Comparison of ENCODE assay signal across 9 cellular contexts in the genomic region with DNA sequence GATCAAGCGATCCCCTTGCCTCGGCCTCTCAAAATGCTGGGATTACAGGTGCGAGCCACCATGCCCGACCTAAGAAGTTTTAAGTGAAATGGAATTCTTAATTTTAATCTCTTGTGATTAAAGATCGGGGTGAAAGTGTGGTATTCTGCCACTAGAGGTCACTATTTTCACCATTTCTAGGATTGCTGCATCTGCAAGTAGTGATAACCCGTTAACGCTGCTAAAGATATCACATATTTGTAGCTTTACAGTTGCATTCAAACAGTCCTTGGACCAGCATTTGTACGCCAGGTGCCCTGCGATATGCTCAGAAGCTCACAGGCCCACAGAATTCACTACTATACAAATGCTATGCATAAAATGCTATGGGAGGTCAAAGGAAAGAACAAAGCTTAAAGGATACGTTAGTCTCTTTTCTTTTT. TPM values are rescaled to one million over a fixed set of nuclear protein-coding genes. Genes with fewer than 3 reads are reported as not detected.
DNase-seq lines count a peak whose midpoint lies in the region; TF ChIP-seq lines count a peak whose summit lies in the region.
"Had no signal": no experiment of that assay in that cellular context is flagged by ENCODE, and none has a peak within 500 bp of the region (broad histone marks: within the 10 kb centered on the region; RNA-seq: fewer than 3 reads in every experiment).

No MANE protein-coding gene starts in this region.

- no peak overlapping the region for H3K4me2 ChIP-seq in KMS-11

- H4K20me1 ChIP-seq in KMS-11 (ENCODE audit: insufficient read depth) = no peaks in the 10 kb centered on the region

- H3K79me2 ChIP-seq in KMS-11 (ENCODE audit: insufficient read depth, low read depth) = no peaks in the 10 kb centered on the region

- no peak overlapping the region for H2AFZ ChIP-seq in KMS-11 (ENCODE audit: low read depth)

- CTCF ChIA-PET in activated naive CD4-positive, alpha-beta T cell treated with anti-CD3 and anti-CD28 coated beads, Interleukin-2, amount 10 ng/mL, durations not matched to agents 7 days and 5 days (lab: Charles Lee) = interaction anchor here (0.5 to 4.1 kb wide), 32 partner anchors 10 to 549 kb away, joined by 3 to 49 read pairs (median 5); partner anchors contain the start of genes ABCB9 and HIP1R

- no peak overlapping the region for H3K9ac ChIP-seq in KMS-11

- H3K27me3 Mint-ChIP-seq in activated naive CD4-positive, alpha-beta T cell treated with anti-CD3 and anti-CD28 coated beads, Interleukin-2, amount 10 ng/mL, durations not matched to agents 7 days and 5 days = peaks cover 4% of the 10 kb centered on the region
- H3K27me3 Mint-ChIP-seq: activated naive CD4-positive, alpha-beta T cell treated with anti-CD3 and anti-CD28 coated beads, Interleukin-2, amount 50 U/mL, for 24 hours had no signal

- H3K9me3 Mint-ChIP-seq in activated naive CD4-positive, alpha-beta T cell treated with anti-CD3 and anti-CD28 coated beads, Interleukin-2, amount 10 ng/mL, durations not matched to agents 7 days and 5 days = no peaks in the 10 kb centered on the region
- H3K9me3 Mint-ChIP-seq: activated naive CD4-positive, alpha-beta T cell treated with anti-CD3 and anti-CD28 coated beads, Interleukin-2, amount 50 U/mL, for 24 hours had no signal

- no peaks in the 10 kb centered on the region for H3K4me1 Mint-ChIP-seq in activated naive CD4-positive, alpha-beta T cell treated with anti-CD3 and anti-CD28 coated beads, Interleukin-2, amount 10 ng/mL, durations not matched to agents 7 days and 5 days
- H3K4me1 Mint-ChIP-seq: activated naive CD4-positive, alpha-beta T cell treated with anti-CD3 and anti-CD28 coated beads, Interleukin-2, amount 50 U/mL, for 24 hours had no signal

- H3K27ac ChIP-seq in KMS-11 (no peak overlapping the region), dorsolateral prefrontal cortex (peak overlapping the region in 16 of 59 donors; percentile 1 to 78 (median 24))

- peaks cover 3% of the 10 kb centered on the region for H3K4me1 ChIP-seq in KMS-11 (ENCODE audit: low read depth, poor library complexity, severe bottlenecking)

- intact Hi-C loops in dorsolateral prefrontal cortex (cut with DNase I) = loop anchor here (2.0 to 10.0 kb wide), 4 partner anchors 44 to 161 kb away; partner anchors contain the start of gene HIP1R (in 1 of the 2)

- H3K4me3 Mint-ChIP-seq in activated naive CD4-positive, alpha-beta T cell treated with anti-CD3 and anti-CD28 coated beads, Interleukin-2, amount 10 ng/mL, durations not matched to agents 7 days and 5 days = no peak overlapping the region
- H3K4me3 Mint-ChIP-seq: activated naive CD4-positive, alpha-beta T cell treated with anti-CD3 and anti-CD28 coated beads, Interleukin-2, amount 50 U/mL, for 24 hours had no signal

- peak; percentile 77 for TF ChIP-seq CTCF in KMS-11 (conservative IDR thresholded peaks at IDR 0.05; ENCODE audit: low read depth, low read length)
- TF ChIP-seq CTCF in dorsolateral prefrontal cortex (IDR thresholded peaks at IDR 0.05 in 54 of 56, conservative IDR thresholded peaks at IDR 0.05 in 2 of 56; ENCODE audit: low read depth in 1 of 56, partially characterized antibody in 56 of 56) = peak; percentile 61 to 93 (median 83)

- no peak overlapping the region for H3K4me3 ChIP-seq in KMS-11 (IDR thresholded peaks at IDR 0.05; ENCODE audit: insufficient read depth, low read depth, low read length)
- H3K4me3 ChIP-seq in dorsolateral prefrontal cortex = peak overlapping the region in 8 of 59 donors; percentile 15 to 44 (median 25)

- DNase-seq in SKM-1 treated with dmso at 0.1 percent for 144 hours (lab: John Stamatoyannopoulos, UW; ENCODE audit: unreplicated experiment) = peak; percentile 12
- no peak for DNase-seq in SKM-1 (lab: John Stamatoyannopoulos, UW; ENCODE audit: unreplicated experiment)
- DNase-seq in RPMI7951 (ENCODE audit: low read depth) = peak; percentile 47
- no peak for DNase-seq in dorsolateral prefrontal cortex
- peak; percentile 75 for DNase-seq in midbrain (lab: John Stamatoyannopoulos, UW)
- no peak for DNase-seq in GF-D8 (lab: John Stamatoyannopoulos, UW)
- no peak for DNase-seq in activated naive CD4-positive, alpha-beta T cell treated with anti-CD3 and anti-CD28 coated beads, Interleukin-2, amount 10 ng/mL, durations not matched to agents 7 days and 5 days

- H3K36me3 ChIP-seq in KMS-11 (ENCODE audit: insufficient read depth) = no peaks in the 10 kb centered on the region

- no peaks in the 10 kb centered on the region for H3K36me3 Mint-ChIP-seq in activated naive CD4-positive, alpha-beta T cell treated with anti-CD3 and anti-CD28 coated beads, Interleukin-2, amount 10 ng/mL, durations not matched to agents 7 days and 5 days
- H3K36me3 Mint-ChIP-seq: activated naive CD4-positive, alpha-beta T cell treated with anti-CD3 and anti-CD28 coated beads, Interleukin-2, amount 50 U/mL, for 24 hours had no signal

- H3K27ac Mint-ChIP-seq in activated naive CD4-positive, alpha-beta T cell treated with anti-CD3 and anti-CD28 coated beads, Interleukin-2, amount 10 ng/mL, durations not matched to agents 7 days and 5 days = no peak overlapping the region
- H3K27ac Mint-ChIP-seq: activated naive CD4-positive, alpha-beta T cell treated with anti-CD3 and anti-CD28 coated beads, Interleukin-2, amount 50 U/mL, for 24 hours had no signal

- H3K27me3 ChIP-seq in KMS-11 (ENCODE audit: insufficient read depth, low read depth) = no peaks in the 10 kb centered on the region
- H3K27me3 ChIP-seq in dorsolateral prefrontal cortex = no peaks in the 10 kb centered on the region

RNA-seq across cellular contexts. Expression of gene CCDC62, which starts 19.3 kb away (rescaled TPM):
- 0.10 and 0.12 TPM in 2 replicates for total RNA-seq in RPMI7951 (2014; rRNA removed; shearing (Covaris generic))
- total RNA-seq in dorsolateral prefrontal cortex = 10 to 100 TPM in 4 of 120 experiments, 1 to 10 TPM in 116; 2.9 to 10.5 (median 4.9) TPM

RNA-seq across cellular contexts. Expression of gene DENR, which starts 41.1 kb away (rescaled TPM):
- 36.0 and 41.9 TPM in 2 replicates for total RNA-seq in RPMI7951 (2014; rRNA removed; shearing (Covaris generic))
- total RNA-seq in dorsolateral prefrontal cortex = 10 to 100 TPM; 23.3 to 54.9 (median 38.1) TPM

RNA-seq across cellular contexts. Expression of gene HIP1R, which starts 41.6 kb away (rescaled TPM):
- total RNA-seq in RPMI7951 (2014; rRNA removed; shearing (Covaris generic)) = 3.8 and 4.2 TPM in 2 replicates
- total RNA-seq in dorsolateral prefrontal cortex = 100 to 1,000 TPM in 104 of 120 experiments, 10 to 100 TPM in 16; 38.9 to 309 (median 147) TPM

Comparison
In these comparisons a context has a peak if more than half of its experiments do, and no peak if none do; other contexts are left out.
1. DNase-seq: peak in SKM-1 treated with dmso at 0.1 percent for 144 hours (single experiment), RPMI7951 (single experiment) and midbrain (single experiment); none in SKM-1 (single experiment), dorsolateral prefrontal cortex (0 of 10), GF-D8 (single experiment) and activated naive CD4-positive, alpha-beta T cell treated with anti-CD3 and anti-CD28 coated beads, Interleukin-2, amount 10 ng/mL, durations not matched to agents 7 days and 5 days (single experiment).